In genomic region chr20:40467014-40467413, GRCh38 we compare ENCODE assay signal across 14 cellular contexts.
"Had no signal": no experiment of that assay in that cellular context is flagged by ENCODE, and none has a peak within 500 bp of the region (broad histone marks: within the 10 kb centered on the region; RNA-seq: fewer than 3 reads in every experiment).

No MANE protein-coding gene starts in this region.

- ATAC-seq: activated CD8-positive, alpha-beta T cell treated with anti-CD3 and anti-CD28 coated beads for 36 hours; esophagus mucosa; left lobe of liver; right lobe of liver; upper lobe of right lung had no signal

- H3K36me3 ChIP-seq: breast epithelium, prostate gland, right lobe of liver, upper lobe of right lung had no signal

- H3K27ac ChIP-seq: prostate gland, right lobe of liver, upper lobe of right lung had no signal

- H3K27me3 ChIP-seq: breast epithelium, right lobe of liver, upper lobe of right lung had no signal

- H3K4me3 ChIP-seq: breast epithelium, prostate gland, right lobe of liver, upper lobe of right lung had no signal

- H3K4me1 ChIP-seq: breast epithelium, right lobe of liver had no signal

- DNase-seq: activated CD4-positive, alpha-beta T cell treated with anti-CD3 and anti-CD28 coated beads for 4 hours; activated CD8-positive, alpha-beta memory T cell treated with anti-CD3 and anti-CD28 coated beads, Interleukin-2, amount 50 U/mL, for 4 hours; activated CD8-positive, alpha-beta T cell treated with anti-CD3 and anti-CD28 coated beads for 36 hours; foreskin fibroblast; mesendoderm; right lobe of liver; stimulated activated CD4-positive, alpha-beta T cell treated with anti-CD3 and anti-CD28 coated beads, Interleukin-1b, Interleukin-23, amount 100 ng/mL, for 48 hours; stimulated activated naive CD4-positive, alpha-beta T cell; substantia nigra; upper lobe of right lung had no signal

- H3K9me3 ChIP-seq: breast epithelium, prostate gland, right lobe of liver, upper lobe of right lung had no signal
